Comparison of ENCODE assay signal across 29 cellular contexts in the genomic region with DNA sequence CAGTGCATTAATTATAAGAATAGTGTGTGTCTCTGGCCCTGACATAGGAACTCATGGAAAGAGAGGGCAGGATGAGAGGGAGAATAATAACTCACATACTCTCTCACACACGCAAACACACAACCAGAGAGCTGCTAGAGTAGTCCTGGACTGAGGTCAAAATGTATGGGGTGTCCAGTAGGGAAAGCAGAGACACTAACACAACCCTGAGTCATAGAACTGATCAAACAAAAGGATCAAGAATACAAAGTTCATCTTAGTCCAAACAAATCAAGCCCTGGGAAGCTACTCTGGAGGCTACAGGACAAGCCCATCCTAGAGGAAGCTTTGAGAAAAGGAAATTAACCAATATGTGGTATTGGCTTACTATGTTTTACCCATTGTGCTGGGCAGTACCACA.
"Had no signal": no experiment of that assay in that cellular context is flagged by ENCODE, and none has a peak within 500 bp of the region (broad histone marks: within the 10 kb centered on the region; RNA-seq: fewer than 3 reads in every experiment).

No MANE protein-coding gene starts in this region.

- ATAC-seq: activated CD4-positive, CD25-positive, alpha-beta regulatory T cell treated with anti-CD3 and anti-CD28 coated beads, Interleukin-2, amount 50 U/mL, for 24 hours; activated CD8-positive, alpha-beta T cell treated with anti-CD3 and anti-CD28 coated beads for 36 hours; activated T-cell treated with anti-CD3 and anti-CD28 coated beads, Interleukin-2, amount 50 U/mL, for 72 hours; SK-N-SH treated with all-trans-retinoic acid at 6 μM for 48 hours had no signal

- H3K9me3 ChIP-seq: adrenal gland, Peyer's patch, SJSA1 had no signal

- H3K36me3 Mint-ChIP-seq: activated naive CD8-positive, alpha-beta T cell treated with anti-CD3 and anti-CD28 coated beads, Interleukin-2, amount 10 ng/mL, durations not matched to agents 7 days and 5 days had no signal

- H3K27ac Mint-ChIP-seq: activated CD8-positive, alpha-beta T cell treated with anti-CD3 and anti-CD28 coated beads for 36 hours; activated naive CD8-positive, alpha-beta T cell treated with anti-CD3 and anti-CD28 coated beads, Interleukin-2, amount 10 ng/mL, durations not matched to agents 7 days and 5 days; activated T-cell treated with anti-CD3 and anti-CD28 coated beads, Interleukin-2, amount 50 U/mL, for 72 hours; activated T-helper 2 cell treated with anti-CD3 and anti-CD28 coated beads, Interferon-gamma antibody, Interleukin-2, Interleukin-4, amounts not matched to agents 10 μg/mL and 5 μg/mL and 100 μg/mL, durations not matched to agents 14 hours and 24 hours and 36 hours; T-helper 1 cell treated with Interleukin-12 subunit alpha and Interleukin-12 subunit beta and Interleukin-4 antibody, amounts not matched to agents 30 μg/mL and 1 μg/mL, for 36 hours had no signal

- H3K4me3 Mint-ChIP-seq: activated CD8-positive, alpha-beta T cell treated with anti-CD3 and anti-CD28 coated beads for 36 hours; activated naive CD8-positive, alpha-beta T cell treated with anti-CD3 and anti-CD28 coated beads, Interleukin-2, amount 10 ng/mL, durations not matched to agents 7 days and 5 days; activated T-cell treated with anti-CD3 and anti-CD28 coated beads, Interleukin-2, amount 50 U/mL, for 72 hours; T-helper 1 cell treated with Interleukin-12 subunit alpha and Interleukin-12 subunit beta and Interleukin-4 antibody, amounts not matched to agents 30 μg/mL and 1 μg/mL, for 36 hours had no signal

- H3K9me3 Mint-ChIP-seq: activated naive CD8-positive, alpha-beta T cell treated with anti-CD3 and anti-CD28 coated beads, Interleukin-2, amount 10 ng/mL, durations not matched to agents 7 days and 5 days had no signal

- H3K27me3 ChIP-seq: adrenal gland, Peyer's patch, SJSA1 had no signal

- H3K27ac ChIP-seq: adrenal gland, Peyer's patch, RWPE1, SJSA1 had no signal

- H3K27me3 Mint-ChIP-seq: activated CD8-positive, alpha-beta T cell treated with anti-CD3 and anti-CD28 coated beads for 36 hours; activated naive CD8-positive, alpha-beta T cell treated with anti-CD3 and anti-CD28 coated beads, Interleukin-2, amount 10 ng/mL, durations not matched to agents 7 days and 5 days had no signal

- DNase-seq: activated CD4-positive, alpha-beta T cell treated with anti-CD3 and anti-CD28 coated beads for 4 hours; activated CD8-positive, alpha-beta memory T cell treated with anti-CD3 and anti-CD28 coated beads, Interleukin-2, amount 50 U/mL, for 4 hours; activated CD8-positive, alpha-beta T cell treated with anti-CD3 and anti-CD28 coated beads for 36 hours; activated gamma-delta T cell treated with Interleukin-2 at 50 U/mL for 16 hours; activated naive CD4-positive, alpha-beta T cell treated with anti-CD3 and anti-CD28 coated beads, Interleukin-2, amount 50 U/mL, for 16 hours; activated naive CD8-positive, alpha-beta T cell treated with anti-CD3 and anti-CD28 coated beads, Interleukin-2, amount 10 ng/mL, durations not matched to agents 7 days and 5 days; activated T-cell treated with anti-CD3 and anti-CD28 coated beads, Interleukin-2, amount 50 U/mL, for 72 hours; adrenal gland; anterior cingulate cortex; cerebellar nuclear complex; Kasumi-1; NCI-H1092; NCI-H1417; NCI-H2029; NCI-H345; NCI-H510A; NCI-H526 treated with DMSO at 0.1 percent for 48 hours; NCI-H82; NK-92 treated with Interleukin-12 subunit alpha and Interleukin-12 subunit beta, amount 100 ng/mL, for 24 hours; OCI-M1; Peyer's patch; Right ventricle myocardium superior; SW 1271 had no signal

- H3K4me3 ChIP-seq: adrenal gland, Peyer's patch, SJSA1 had no signal

- H3K4me1 Mint-ChIP-seq: activated naive CD8-positive, alpha-beta T cell treated with anti-CD3 and anti-CD28 coated beads, Interleukin-2, amount 10 ng/mL, durations not matched to agents 7 days and 5 days had no signal
